Comparison of ENCODE assay signal across 8 cellular contexts in genomic region chr6:73394577-73395354, GRCh38. TPM values are rescaled to one million over a fixed set of nuclear protein-coding genes. Genes with fewer than 3 reads are reported as not detected.
DNase-seq lines count a peak whose midpoint lies in the region; ATAC-seq and TF ChIP-seq lines count a peak whose summit lies in the region.

Gene DDX43 (plus strand): TSS chr6:73394828. CDS start chr6:73394906, 78 bp downstream.

- H3K27me3 ChIP-seq in adrenal gland, result no peaks in the 10 kb centered on the region
- H3K27me3 ChIP-seq in left lung, result no peaks in the 10 kb centered on the region
- H3K27me3 ChIP-seq in dorsolateral prefrontal cortex, result no peaks in the 10 kb centered on the region

- H3K9me3 Mint-ChIP-seq in stimulated activated naive CD8-positive, alpha-beta T cell treated with anti-CD3 and anti-CD28 coated beads, Interleukin-15, Interleukin-2, amounts not matched to agents 100 ng/mL and 50 ng/mL, for 24 hours, result no peaks in the 10 kb centered on the region

- no peaks in the 10 kb centered on the region for H3K36me3 ChIP-seq in ES-I3 (ENCODE audit: insufficient read depth, low read length)
- H3K36me3 ChIP-seq in adrenal gland (replicated peaks in 1 of 2), result no peaks in the 10 kb centered on the region
- H3K36me3 ChIP-seq in left lung, result no peaks in the 10 kb centered on the region

- H3K27ac Mint-ChIP-seq in stimulated activated naive CD8-positive, alpha-beta T cell treated with anti-CD3 and anti-CD28 coated beads, Interleukin-15, Interleukin-2, amounts not matched to agents 100 ng/mL and 50 ng/mL, for 24 hours, result no peak within 1 kb of the TSS

- H3K9me3 ChIP-seq in ES-I3 (ENCODE audit: control insufficient read depth, insufficient read depth, low read length), result no peaks in the 10 kb centered on the region
- no peaks in the 10 kb centered on the region for H3K9me3 ChIP-seq in adrenal gland (replicated peaks in 1 of 3)
- no peaks in the 10 kb centered on the region for H3K9me3 ChIP-seq in left lung

- H3K4me3 ChIP-seq in adrenal gland, result peak within 1 kb of the TSS in 1 of 4 donors; percentile 10
- H3K4me3 ChIP-seq in left lung, result peak within 1 kb of the TSS in 1 of 2 donors; percentile 29
- H3K4me3 ChIP-seq in dorsolateral prefrontal cortex, result peak within 1 kb of the TSS in 18 of 59 donors; percentile 6 to 52 (median 28)

- H3K36me3 Mint-ChIP-seq in stimulated activated naive CD8-positive, alpha-beta T cell treated with anti-CD3 and anti-CD28 coated beads, Interleukin-15, Interleukin-2, amounts not matched to agents 100 ng/mL and 50 ng/mL, for 24 hours (ENCODE audit: low read depth), result no peaks in the 10 kb centered on the region

- H3K4me3 Mint-ChIP-seq in stimulated activated naive CD8-positive, alpha-beta T cell treated with anti-CD3 and anti-CD28 coated beads, Interleukin-15, Interleukin-2, amounts not matched to agents 100 ng/mL and 50 ng/mL, for 24 hours, result peak within 1 kb of the TSS; percentile 67

- H3K4me1 Mint-ChIP-seq in stimulated activated naive CD8-positive, alpha-beta T cell treated with anti-CD3 and anti-CD28 coated beads, Interleukin-15, Interleukin-2, amounts not matched to agents 100 ng/mL and 50 ng/mL, for 24 hours (ENCODE audit: low read depth), result peaks cover 12% of the 10 kb centered on the region

- peaks cover 4% of the 10 kb centered on the region for H3K4me1 ChIP-seq in ES-I3 (ENCODE audit: insufficient read depth, low read length)
- H3K4me1 ChIP-seq in adrenal gland (replicated peaks in 1 of 2), result no peaks in the 10 kb centered on the region
- H3K4me1 ChIP-seq in left lung, result no peaks in the 10 kb centered on the region

- ATAC-seq in left lung, result peak; percentile 90
- no peak for ATAC-seq in GM21390 (IDR thresholded peaks at IDR 0.05; ENCODE audit: unreplicated experiment)

- no peaks in the 10 kb centered on the region for H3K27me3 Mint-ChIP-seq in stimulated activated naive CD8-positive, alpha-beta T cell treated with anti-CD3 and anti-CD28 coated beads, Interleukin-15, Interleukin-2, amounts not matched to agents 100 ng/mL and 50 ng/mL, for 24 hours

- peak within 1 kb of the TSS in 1 of 5 donors; percentile 76 for H3K27ac ChIP-seq in adrenal gland
- H3K27ac ChIP-seq in left lung, result peak within 1 kb of the TSS in 1 of 2 donors; percentile 53
- peak within 1 kb of the TSS in 1 of 59 donors; percentile 7 for H3K27ac ChIP-seq in dorsolateral prefrontal cortex

- TF ChIP-seq POLR2A in adrenal gland (IDR thresholded peaks at IDR 0.05), result no peak

- DNase-seq in NCI-H2227 (lab: John Stamatoyannopoulos, UW; ENCODE audit: unreplicated experiment), result peak; percentile 97
- DNase-seq in adrenal gland, result peak; percentile 16 to 85 (median 66)
- DNase-seq in left lung, result peak; percentile 59 to 83
- no peak for DNase-seq in AML-193 (lab: John Stamatoyannopoulos, UW)
- no peak for DNase-seq in dorsolateral prefrontal cortex

- TF ChIP-seq CTCF in adrenal gland (IDR thresholded peaks at IDR 0.05), result no peak
- no peak for TF ChIP-seq CTCF in left lung (IDR thresholded peaks at IDR 0.05)
- no peak for TF ChIP-seq CTCF in dorsolateral prefrontal cortex (IDR thresholded peaks at IDR 0.05 in 54 of 56, conservative IDR thresholded peaks at IDR 0.05 in 2 of 56; ENCODE audit: low read depth in 1 of 56, partially characterized antibody in 56 of 56)

- H3K9ac ChIP-seq in ES-I3 (ENCODE audit: low read depth, low read length), result peak within 1 kb of the TSS; percentile 39; the same call in 1 of the 2 replicates

- 69 to 86% (median 78%) methylated on average over 43 to 54 of the region's 54 CpGs for WGBS in adrenal gland, 4 donors

- intact Hi-C loops in adrenal gland (cut with DNase I) (no loop called here), left lung (cut with DNase I) (no loop called here), dorsolateral prefrontal cortex (cut with DNase I) (no loop called here)

RNA-seq across cellular contexts. Expression of gene DDX43, which starts in this region (rescaled TPM):
- total RNA-seq in adrenal gland, result 1 to 10 TPM in 3 of 8 donors, under 1 TPM in 3, not detected in 2; 0.23 to 1.6 (median 1.0) TPM
- under 1 TPM; 0.40 to 0.51 (median 0.44) TPM for polyA plus RNA-seq in adrenal gland
- total RNA-seq in left lung, result 1 to 10 TPM; 1.2 to 1.5 TPM
- 1 to 10 TPM in 11 of 120 experiments, under 1 TPM in 47, not detected in 62; 0.13 to 2.4 (median 0.59) TPM for total RNA-seq in dorsolateral prefrontal cortex

Comparison
In these comparisons a context has a peak if more than half of its experiments do, and no peak if none do; other contexts are left out.
1. DNase-seq: peak in NCI-H2227 (single experiment), adrenal gland (7 of 7) and left lung (2 of 2); none in AML-193 (0 of 2) and dorsolateral prefrontal cortex (0 of 10).